ENCODE assay signal across 9 cellular contexts in genomic region chr1:6800728-6801127, GRCh38. TPM values are rescaled to one million over a fixed set of nuclear protein-coding genes. Genes with fewer than 3 reads are reported as not detected.
DNase-seq lines count a peak whose midpoint lies in the region; ATAC-seq and TF ChIP-seq lines count a peak whose summit lies in the region.
"Had no signal": no experiment of that assay in that cellular context is flagged by ENCODE, and none has a peak within 500 bp of the region (broad histone marks: within the 10 kb centered on the region; RNA-seq: fewer than 3 reads in every experiment).

No MANE protein-coding gene starts in this region.

- H3F3A ChIP-seq in SK-N-SH (replicated peaks; ENCODE audit: insufficient read depth), result peaks cover 21% of the 10 kb centered on the region

- WGBS in SK-N-SH (ENCODE audit: low lambda C conversion rate), result 62% methylated on average over 4 of the region's 4 CpGs
- 19 to 36% methylated on average over 4 of the region's 4 CpGs for WGBS in sigmoid colon, 2 donors

- DNase-seq in EH (ENCODE audit: low read depth), result peak; percentile 92
- DNase-seq in SK-N-SH, result no peak
- peak; percentile 60 to 74 for DNase-seq in fibroblast of lung (ENCODE audit: low read depth in 2 of 2)
- DNase-seq in sigmoid colon, result no peak
- DNase-seq in amniotic stem cell (lab: John Stamatoyannopoulos, UW), result no peak
- DNase-seq in NCI-H1092 treated with DMSO at 0.1 percent for 48 hours (lab: John Stamatoyannopoulos, UW), result no peak
- DNase-seq: T1000 had no signal

- H3K27me3 ChIP-seq in SK-N-SH (ENCODE audit: insufficient read depth), result no peaks in the 10 kb centered on the region
- no peaks in the 10 kb centered on the region for H3K27me3 ChIP-seq in fibroblast of lung (ENCODE audit: control insufficient read depth, insufficient read depth, low read length)
- no peaks in the 10 kb centered on the region for H3K27me3 ChIP-seq in sigmoid colon

- intact Hi-C loops in sigmoid colon (cut with DNase I), result no loop called here

- H3K36me3 ChIP-seq in SK-N-SH (replicated peaks in 1 of 2; ENCODE audit: control insufficient read depth in 1 of 2, insufficient read depth in 2 of 2, low read length in 1 of 2), result no peaks in the 10 kb centered on the region
- H3K36me3 ChIP-seq in fibroblast of lung (ENCODE audit: control insufficient read depth, insufficient read depth, low read length), result no peaks in the 10 kb centered on the region
- H3K36me3 ChIP-seq in sigmoid colon, result no peaks in the 10 kb centered on the region

- H3K4me2 ChIP-seq in SK-N-SH (peak overlapping the region; percentile 60; the same call in 1 of the 2 replicates), fibroblast of lung (ENCODE audit: extremely low read depth, insufficient read depth, low read length) (peak overlapping the region; percentile 44)

- POLR2A ChIA-PET in SK-N-SH (lab: Yijun Ruan, JAX), result no interaction called here

- H2AFZ ChIP-seq in SK-N-SH (ENCODE audit: low read depth), result no peak overlapping the region
- peak overlapping the region; percentile 3 for H2AFZ ChIP-seq in fibroblast of lung (ENCODE audit: low read length)

- no peak for TF ChIP-seq RAD21 in SK-N-SH (IDR thresholded peaks at IDR 0.05; ENCODE audit: low read length)

- CTCF ChIA-PET in SK-N-SH (lab: Yijun Ruan, JAX), result interaction anchor here (0.6 to 1.3 kb wide), 3 partner anchors 11 to 90 kb away, joined by 3 to 4 read pairs (median 4); no protein-coding TSS in a partner anchor

- no peak for TF ChIP-seq EP300 in SK-N-SH (IDR thresholded peaks at IDR 0.05; ENCODE audit: borderline replicate concordance in 1 of 2, low read depth in 1 of 2, low read length in 1 of 2)
- no peak for TF ChIP-seq EP300 in sigmoid colon (IDR thresholded peaks at IDR 0.05)

- H3K4me1 ChIP-seq in SK-N-SH (ENCODE audit: control insufficient read depth in 1 of 2, insufficient read depth in 2 of 2, low read depth in 1 of 2, low read length in 1 of 2), result peaks cover 6 to 14% of the 10 kb centered on the region in 2 experiments; a peak in 2 of 4 replicates
- peaks cover 14% of the 10 kb centered on the region for H3K4me1 ChIP-seq in fibroblast of lung (ENCODE audit: control insufficient read depth, extremely low read depth, insufficient read depth, low read length)
- H3K4me1 ChIP-seq in sigmoid colon, result peaks cover 0 to 62% (median 44%) of the 10 kb centered on the region in 4 donors

- H3K9me2 ChIP-seq in SK-N-SH, result no peaks in the 10 kb centered on the region

- H3K9me3 ChIP-seq in SK-N-SH, result no peaks in the 10 kb centered on the region
- no peaks in the 10 kb centered on the region for H3K9me3 ChIP-seq in fibroblast of lung (ENCODE audit: control insufficient read depth, insufficient read depth, low read depth, low read length)
- no peaks in the 10 kb centered on the region for H3K9me3 ChIP-seq in sigmoid colon

- H3K79me2 ChIP-seq in SK-N-SH (ENCODE audit: insufficient read depth), result peaks cover 95% of the 10 kb centered on the region
- H3K79me2 ChIP-seq in fibroblast of lung (ENCODE audit: control insufficient read depth, insufficient read depth, low read length), result peaks cover 47% of the 10 kb centered on the region

- no peak overlapping the region for H3K9ac ChIP-seq in SK-N-SH
- no peak overlapping the region for H3K9ac ChIP-seq in fibroblast of lung (ENCODE audit: insufficient read depth, low read length)

- H3K4me3 ChIP-seq in SK-N-SH (ENCODE audit: low read depth in 2 of 2, low read length in 1 of 2) (no peak overlapping the region; a peak in 1 of 4 replicates), fibroblast of lung (replicated peaks in 1 of 4; ENCODE audit: control extremely low read depth in 1 of 4, insufficient read depth in 1 of 4, low read depth in 3 of 4, low read length in 4 of 4) (peak overlapping the region in 3 of 4 experiments; percentile 2 to 6 (median 4)), sigmoid colon (no peak overlapping the region)

- H4K20me1 ChIP-seq in SK-N-SH (ENCODE audit: insufficient read depth) (peaks cover 49% of the 10 kb centered on the region), fibroblast of lung (ENCODE audit: control insufficient read depth, extremely low read depth, insufficient read depth, low read length) (no peaks in the 10 kb centered on the region)

- no peak for TF ChIP-seq POLR2A in sigmoid colon (IDR thresholded peaks at IDR 0.05)

- H3K27ac ChIP-seq in SK-N-SH (ENCODE audit: low read depth in 2 of 2, low read length in 1 of 2), result peak overlapping the region in 1 of 2 experiments; percentile 63; a peak in 2 of 4 replicates
- peak overlapping the region; percentile 52 for H3K27ac ChIP-seq in fibroblast of lung (ENCODE audit: insufficient read depth, low read length)
- H3K27ac ChIP-seq in sigmoid colon, result peak overlapping the region; percentile 8 to 55 (median 50)

- ATAC-seq in GM19463 (IDR thresholded peaks at IDR 0.05; ENCODE audit: unreplicated experiment), result no peak
- ATAC-seq in GM18873 (IDR thresholded peaks at IDR 0.05; ENCODE audit: low FRiP score, unreplicated experiment), result no peak

- TF ChIP-seq CTCF in SK-N-SH (IDR thresholded peaks at IDR 0.05) (no peak), fibroblast of lung (conservative IDR thresholded peaks at IDR 0.05 in 1 of 2, IDR thresholded peaks at IDR 0.05 in 1 of 2; ENCODE audit: low read depth in 1 of 2, low read length in 2 of 2) (no peak), sigmoid colon (IDR thresholded peaks at IDR 0.05) (no peak)

TF ChIP-seq in SK-N-SH, 30 proteins besides CTCF, POLR2A, EP300 and RAD21:
- no peak for TF ChIP-seq USF1 (IDR thresholded peaks at IDR 0.05; ENCODE audit: borderline replicate concordance, low read depth)

RNA-seq across cellular contexts. Expression of gene CAMTA1, which starts 15.5 kb away (rescaled TPM):
- polyA plus RNA-seq in SK-N-SH (2012; rRNA removed), result 44.1 and 63.1 TPM in 2 replicates
- 86.4 and 126 TPM in 2 replicates for polyA plus RNA-seq in SK-N-SH (2012; cell fraction: cytosol; rRNA removed)
- polyA plus RNA-seq in SK-N-SH (2012; cell fraction: nucleus; rRNA removed), result 17.2 and 18.0 TPM in 2 replicates
- total RNA-seq in fibroblast of lung, result 45.5 and 47.6 TPM in 2 replicates
- polyA plus RNA-seq in fibroblast of lung, result 78.5 and 86.0 TPM in 2 replicates
- 81.7 and 91.3 TPM in 2 replicates for polyA plus RNA-seq in fibroblast of lung (2012)
- polyA minus RNA-seq in fibroblast of lung (ENCODE audit: low replicate concordance), result 6.0 and 7.5 TPM in 2 replicates
- 100 to 1,000 TPM; 153 to 178 (median 168) TPM for total RNA-seq in sigmoid colon
- 100 to 1,000 TPM in 2 of 3 donors, 10 to 100 TPM in 1; 97.9 to 196 (median 181) TPM for polyA plus RNA-seq in sigmoid colon

Comparison
In these comparisons a context has a peak if more than half of its experiments do, and no peak if none do; other contexts are left out.
1. DNase-seq: peak in EH (single experiment) and fibroblast of lung (2 of 2); none in SK-N-SH (single experiment), sigmoid colon (single experiment), amniotic stem cell (single experiment) and NCI-H1092 treated with DMSO at 0.1 percent for 48 hours (single experiment).
2. H3K4me3 ChIP-seq: peak in fibroblast of lung (3 of 4); none in SK-N-SH (0 of 2) and sigmoid colon (0 of 4).